1 cellular context compared by ENCODE assay signal in genomic region chr19:18399008-18399407, GRCh38.
TF ChIP-seq lines count a peak whose summit lies in the region.

No MANE protein-coding gene starts in this region.

TF ChIP-seq in IMR-90, 13 proteins besides CTCF, POLR2A, EP300 and RAD21 (continued from another document):
- TF ChIP-seq RFX5 (IDR thresholded peaks at IDR 0.05; ENCODE audit: low read depth, low read length) (no peak), NFE2L2 (IDR thresholded peaks at IDR 0.05; ENCODE audit: low read depth, low read length) (peak; percentile 54; the same call in 1 of the 2 replicates), CEBPB (IDR thresholded peaks at IDR 0.05; ENCODE audit: low read depth, low read length) (no peak), ELK1 (IDR thresholded peaks at IDR 0.05; ENCODE audit: borderline replicate concordance, low read depth, low read length) (no peak), MAFK (IDR thresholded peaks at IDR 0.05; ENCODE audit: low read depth, low read length) (peak; percentile 90), SMC3 (IDR thresholded peaks at IDR 0.05; ENCODE audit: low read depth, low read length) (no peak), FOS (IDR thresholded peaks at IDR 0.05; ENCODE audit: low read depth, low read length) (no peak), RCOR1 (IDR thresholded peaks at IDR 0.05; ENCODE audit: insufficient replicate concordance, low read length) (no peak), CHD1 (IDR thresholded peaks at IDR 0.05; ENCODE audit: low read depth, low read length) (no peak), MXI1 (IDR thresholded peaks at IDR 0.05; ENCODE audit: borderline replicate concordance, low read depth, low read length) (no peak)
